Comparison of ENCODE assay signal across 19 cellular contexts in genomic region chr17:64723781-64724180, GRCh38.
DNase-seq lines count a peak whose midpoint lies in the region; ATAC-seq and TF ChIP-seq lines count a peak whose summit lies in the region.
"Had no signal": no experiment of that assay in that cellular context is flagged by ENCODE, and none has a peak within 500 bp of the region (broad histone marks: within the 10 kb centered on the region; RNA-seq: fewer than 3 reads in every experiment).

No MANE protein-coding gene starts in this region.

- H3K4me1 Mint-ChIP-seq in effector memory CD8-positive, alpha-beta T cell (ENCODE audit: low read depth in 2 of 2) = no peaks in the 10 kb centered on the region
- no peaks in the 10 kb centered on the region for H3K4me1 Mint-ChIP-seq in T-helper 2 cell treated with Interferon-gamma antibody and Interleukin-4, amounts not matched to agents 5 μg/mL and 100 μg/mL, for 36 hours (ENCODE audit: low read depth)
- H3K4me1 Mint-ChIP-seq in activated T-helper 1 cell treated with anti-CD3 and anti-CD28 coated beads, Interleukin-12 subunit alpha, Interleukin-12 subunit beta, Interleukin-2, Interleukin-4 antibody, amounts not matched to agents 30 ng/mL and 10 ng/mL and 1 ng/mL, durations not matched to agents 14 hours and 24 hours and 36 hours (ENCODE audit: low read depth) = no peaks in the 10 kb centered on the region
- H3K4me1 Mint-ChIP-seq: activated T-helper 17 cell treated with anti-CD3 and anti-CD28 coated beads, Interleukin-2, amount 50 U/mL, for 72 hours; stimulated activated naive CD8-positive, alpha-beta T cell treated with anti-CD3 and anti-CD28 coated beads, Interleukin-15, amount 100 ng/mL, for 72 hours had no signal

- no peaks in the 10 kb centered on the region for H3K79me2 ChIP-seq in osteoblast (ENCODE audit: insufficient read depth, low read length)

- H3K4me2 ChIP-seq in osteoblast (ENCODE audit: insufficient read depth, low read length) = peak overlapping the region; percentile 53

- H3K9me3 ChIP-seq in left ventricle myocardium inferior (replicated peaks) (no peaks in the 10 kb centered on the region), osteoblast (ENCODE audit: low read depth, low read length) (no peaks in the 10 kb centered on the region)
- H3K9me3 ChIP-seq: BLaER1 treated with 17β-estradiol and CSF1 and Interleukin-3, amounts not matched to agents 10 nM and 100 nM; colonic mucosa had no signal

- intact Hi-C loops in left ventricle myocardium inferior (cut with micrococcal nuclease) (no loop called here), left ventricle myocardium superior (cut with micrococcal nuclease) (no loop called here)
- intact Hi-C loops in activated T-helper 1 cell treated with anti-CD3 and anti-CD28 coated beads, Interleukin-12 subunit alpha, Interleukin-12 subunit beta, Interleukin-2, Interleukin-4 antibody, amounts not matched to agents 30 ng/mL and 10 ng/mL and 1 ng/mL, durations not matched to agents 14 hours and 24 hours and 36 hours (cut with micrococcal nuclease) = no loop called here

- H3K27ac ChIP-seq in left ventricle myocardium inferior (replicated peaks) (peak overlapping the region; percentile 69), osteoblast (ENCODE audit: low read depth, low read length) (peak overlapping the region; percentile 68)
- H3K27ac ChIP-seq: colonic mucosa, VCaP had no signal

- peaks cover 15% of the 10 kb centered on the region for H3K4me1 ChIP-seq in left ventricle myocardium inferior
- peaks cover 33% of the 10 kb centered on the region for H3K4me1 ChIP-seq in osteoblast (ENCODE audit: insufficient read depth, low read length)
- H3K4me1 ChIP-seq: colonic mucosa had no signal

- ATAC-seq in left ventricle myocardium superior (no peak), GM18870 (IDR thresholded peaks at IDR 0.05; ENCODE audit: unreplicated experiment) (no peak)
- no peak for ATAC-seq in effector memory CD8-positive, alpha-beta T cell (replicated peaks)
- ATAC-seq: activated T-helper 17 cell treated with anti-CD3 and anti-CD28 coated beads, Interleukin-2, amount 50 U/mL, for 72 hours; stimulated activated naive CD8-positive, alpha-beta T cell treated with anti-CD3 and anti-CD28 coated beads, Interleukin-15, amount 100 ng/mL, for 72 hours had no signal

- peak overlapping the region; percentile 41 for H2AFZ ChIP-seq in osteoblast (ENCODE audit: low read length)

- H4K20me1 ChIP-seq in osteoblast (ENCODE audit: insufficient read depth, low read length) = no peaks in the 10 kb centered on the region
- H4K20me1 ChIP-seq: BLaER1 treated with 17β-estradiol and CSF1 and Interleukin-3, amounts not matched to agents 10 nM and 100 nM had no signal

- H3K27ac Mint-ChIP-seq in effector memory CD8-positive, alpha-beta T cell = peak overlapping the region; percentile 12 to 68
- H3K27ac Mint-ChIP-seq in T-helper 2 cell treated with Interferon-gamma antibody and Interleukin-4, amounts not matched to agents 5 μg/mL and 100 μg/mL, for 36 hours = no peak overlapping the region
- H3K27ac Mint-ChIP-seq in activated T-helper 1 cell treated with anti-CD3 and anti-CD28 coated beads, Interleukin-12 subunit alpha, Interleukin-12 subunit beta, Interleukin-2, Interleukin-4 antibody, amounts not matched to agents 30 ng/mL and 10 ng/mL and 1 ng/mL, durations not matched to agents 14 hours and 24 hours and 36 hours = no peak overlapping the region
- H3K27ac Mint-ChIP-seq: activated CD4-positive, alpha-beta T cell treated with anti-CD3 and anti-CD28 coated beads, Interleukin-2, amount 10 ng/mL, durations not matched to agents 24 days and 14 days; activated naive CD8-positive, alpha-beta T cell; activated T-helper 17 cell treated with anti-CD3 and anti-CD28 coated beads, Interleukin-2, amount 50 U/mL, for 72 hours; stimulated activated naive CD8-positive, alpha-beta T cell treated with anti-CD3 and anti-CD28 coated beads, Interleukin-15, amount 100 ng/mL, for 72 hours had no signal

- no peaks in the 10 kb centered on the region for H3K36me3 Mint-ChIP-seq in effector memory CD8-positive, alpha-beta T cell (ENCODE audit: insufficient read depth)
- H3K36me3 Mint-ChIP-seq in T-helper 2 cell treated with Interferon-gamma antibody and Interleukin-4, amounts not matched to agents 5 μg/mL and 100 μg/mL, for 36 hours (ENCODE audit: low read depth) = no peaks in the 10 kb centered on the region
- no peaks in the 10 kb centered on the region for H3K36me3 Mint-ChIP-seq in activated T-helper 1 cell treated with anti-CD3 and anti-CD28 coated beads, Interleukin-12 subunit alpha, Interleukin-12 subunit beta, Interleukin-2, Interleukin-4 antibody, amounts not matched to agents 30 ng/mL and 10 ng/mL and 1 ng/mL, durations not matched to agents 14 hours and 24 hours and 36 hours (ENCODE audit: low read depth)
- H3K36me3 Mint-ChIP-seq: activated naive CD8-positive, alpha-beta T cell had no signal

- H3K9me3 Mint-ChIP-seq in effector memory CD8-positive, alpha-beta T cell = no peaks in the 10 kb centered on the region
- H3K9me3 Mint-ChIP-seq in T-helper 2 cell treated with Interferon-gamma antibody and Interleukin-4, amounts not matched to agents 5 μg/mL and 100 μg/mL, for 36 hours = no peaks in the 10 kb centered on the region
- no peaks in the 10 kb centered on the region for H3K9me3 Mint-ChIP-seq in activated T-helper 1 cell treated with anti-CD3 and anti-CD28 coated beads, Interleukin-12 subunit alpha, Interleukin-12 subunit beta, Interleukin-2, Interleukin-4 antibody, amounts not matched to agents 30 ng/mL and 10 ng/mL and 1 ng/mL, durations not matched to agents 14 hours and 24 hours and 36 hours
- H3K9me3 Mint-ChIP-seq: activated CD4-positive, alpha-beta T cell treated with anti-CD3 and anti-CD28 coated beads, Interleukin-2, amount 10 ng/mL, durations not matched to agents 24 days and 14 days; activated T-helper 17 cell treated with anti-CD3 and anti-CD28 coated beads, Interleukin-2, amount 50 U/mL, for 72 hours; stimulated activated naive CD8-positive, alpha-beta T cell treated with anti-CD3 and anti-CD28 coated beads, Interleukin-15, amount 100 ng/mL, for 72 hours had no signal

- no peaks in the 10 kb centered on the region for H3K27me3 ChIP-seq in left ventricle myocardium inferior (ENCODE audit: low read depth)
- no peaks in the 10 kb centered on the region for H3K27me3 ChIP-seq in osteoblast (ENCODE audit: insufficient read depth, low read length)
- H3K27me3 ChIP-seq: BLaER1 treated with 17β-estradiol and CSF1 and Interleukin-3, amounts not matched to agents 10 nM and 100 nM; colonic mucosa had no signal

- DNase-seq in left ventricle myocardium inferior (no peak), left ventricle myocardium superior (no peak), osteoblast (ENCODE audit: insufficient read length, low spot score, missing footprints) (no peak), NCI-H1092 treated with DMSO at 0.1 percent for 48 hours (lab: John Stamatoyannopoulos, UW) (no peak)
- no peak for DNase-seq in effector memory CD8-positive, alpha-beta T cell
- DNase-seq in T-helper 2 cell treated with Interferon-gamma antibody and Interleukin-4, amounts not matched to agents 5 μg/mL and 100 μg/mL, for 36 hours (ENCODE audit: low spot score) = no peak
- DNase-seq in activated T-helper 1 cell treated with anti-CD3 and anti-CD28 coated beads, Interleukin-12 subunit alpha, Interleukin-12 subunit beta, Interleukin-2, Interleukin-4 antibody, amounts not matched to agents 30 ng/mL and 10 ng/mL and 1 ng/mL, durations not matched to agents 14 hours and 24 hours and 36 hours (ENCODE audit: low spot score) = no peak
- DNase-seq: ACHN; activated CD4-positive, alpha-beta T cell treated with anti-CD3 and anti-CD28 coated beads, Interleukin-2, amount 10 ng/mL, durations not matched to agents 24 days and 14 days; colonic mucosa; DND-41; NCI-H1436; stimulated activated CD4-positive, alpha-beta T cell treated with anti-CD3 and anti-CD28 coated beads, Interleukin-12 subunit alpha, Interleukin-12 subunit beta, amount 100 ng/mL, for 4 hours; stimulated activated naive CD8-positive, alpha-beta T cell treated with anti-CD3 and anti-CD28 coated beads, Interleukin-15, amount 100 ng/mL, for 72 hours had no signal

- no peaks in the 10 kb centered on the region for H3K27me3 Mint-ChIP-seq in effector memory CD8-positive, alpha-beta T cell
- H3K27me3 Mint-ChIP-seq in T-helper 2 cell treated with Interferon-gamma antibody and Interleukin-4, amounts not matched to agents 5 μg/mL and 100 μg/mL, for 36 hours (ENCODE audit: low read depth) = no peaks in the 10 kb centered on the region
- H3K27me3 Mint-ChIP-seq in activated T-helper 1 cell treated with anti-CD3 and anti-CD28 coated beads, Interleukin-12 subunit alpha, Interleukin-12 subunit beta, Interleukin-2, Interleukin-4 antibody, amounts not matched to agents 30 ng/mL and 10 ng/mL and 1 ng/mL, durations not matched to agents 14 hours and 24 hours and 36 hours (ENCODE audit: insufficient read depth) = peaks cover 1% of the 10 kb centered on the region
- H3K27me3 Mint-ChIP-seq: activated CD4-positive, alpha-beta T cell treated with anti-CD3 and anti-CD28 coated beads, Interleukin-2, amount 10 ng/mL, durations not matched to agents 24 days and 14 days; activated naive CD8-positive, alpha-beta T cell; activated T-helper 17 cell treated with anti-CD3 and anti-CD28 coated beads, Interleukin-2, amount 50 U/mL, for 72 hours; stimulated activated naive CD8-positive, alpha-beta T cell treated with anti-CD3 and anti-CD28 coated beads, Interleukin-15, amount 100 ng/mL, for 72 hours had no signal

- no peak overlapping the region for H3K4me3 Mint-ChIP-seq in effector memory CD8-positive, alpha-beta T cell
- no peak overlapping the region for H3K4me3 Mint-ChIP-seq in T-helper 2 cell treated with Interferon-gamma antibody and Interleukin-4, amounts not matched to agents 5 μg/mL and 100 μg/mL, for 36 hours
- H3K4me3 Mint-ChIP-seq in activated T-helper 1 cell treated with anti-CD3 and anti-CD28 coated beads, Interleukin-12 subunit alpha, Interleukin-12 subunit beta, Interleukin-2, Interleukin-4 antibody, amounts not matched to agents 30 ng/mL and 10 ng/mL and 1 ng/mL, durations not matched to agents 14 hours and 24 hours and 36 hours = no peak overlapping the region
- H3K4me3 Mint-ChIP-seq: activated CD4-positive, alpha-beta T cell treated with anti-CD3 and anti-CD28 coated beads, Interleukin-2, amount 10 ng/mL, durations not matched to agents 24 days and 14 days; activated naive CD8-positive, alpha-beta T cell; activated T-helper 17 cell treated with anti-CD3 and anti-CD28 coated beads, Interleukin-2, amount 50 U/mL, for 72 hours; stimulated activated naive CD8-positive, alpha-beta T cell treated with anti-CD3 and anti-CD28 coated beads, Interleukin-15, amount 100 ng/mL, for 72 hours had no signal

- H3K36me3 ChIP-seq in left ventricle myocardium inferior (no peaks in the 10 kb centered on the region), osteoblast (ENCODE audit: insufficient read depth, low read length) (no peaks in the 10 kb centered on the region)
- H3K36me3 ChIP-seq: BLaER1 treated with 17β-estradiol and CSF1 and Interleukin-3, amounts not matched to agents 10 nM and 100 nM; colonic mucosa had no signal

- no peak overlapping the region for H3K4me3 ChIP-seq in left ventricle myocardium inferior
- peak overlapping the region; percentile 25 for H3K4me3 ChIP-seq in osteoblast (ENCODE audit: insufficient read depth, low read length)
- H3K4me3 ChIP-seq: BLaER1 treated with 17β-estradiol and CSF1 and Interleukin-3, amounts not matched to agents 10 nM and 100 nM; colonic mucosa had no signal

- TF ChIP-seq CTCF in left ventricle myocardium inferior (IDR thresholded peaks at IDR 0.05; ENCODE audit: borderline replicate concordance) = no peak
- no peak for TF ChIP-seq CTCF in osteoblast (IDR thresholded peaks at IDR 0.05; ENCODE audit: extremely low read depth, low read depth, low read length)

Comparison
In these comparisons a context has a peak if more than half of its experiments do, and no peak if none do; other contexts are left out.
1. H3K27ac Mint-ChIP-seq: peak in effector memory CD8-positive, alpha-beta T cell (2 of 2); none in T-helper 2 cell treated with Interferon-gamma antibody and Interleukin-4, amounts not matched to agents 5 μg/mL and 100 μg/mL, for 36 hours (single experiment) and activated T-helper 1 cell treated with anti-CD3 and anti-CD28 coated beads, Interleukin-12 subunit alpha, Interleukin-12 subunit beta, Interleukin-2, Interleukin-4 antibody, amounts not matched to agents 30 ng/mL and 10 ng/mL and 1 ng/mL, durations not matched to agents 14 hours and 24 hours and 36 hours (single experiment).